Comparison of ENCODE assay signal across 8 cellular contexts in the genomic region with DNA sequence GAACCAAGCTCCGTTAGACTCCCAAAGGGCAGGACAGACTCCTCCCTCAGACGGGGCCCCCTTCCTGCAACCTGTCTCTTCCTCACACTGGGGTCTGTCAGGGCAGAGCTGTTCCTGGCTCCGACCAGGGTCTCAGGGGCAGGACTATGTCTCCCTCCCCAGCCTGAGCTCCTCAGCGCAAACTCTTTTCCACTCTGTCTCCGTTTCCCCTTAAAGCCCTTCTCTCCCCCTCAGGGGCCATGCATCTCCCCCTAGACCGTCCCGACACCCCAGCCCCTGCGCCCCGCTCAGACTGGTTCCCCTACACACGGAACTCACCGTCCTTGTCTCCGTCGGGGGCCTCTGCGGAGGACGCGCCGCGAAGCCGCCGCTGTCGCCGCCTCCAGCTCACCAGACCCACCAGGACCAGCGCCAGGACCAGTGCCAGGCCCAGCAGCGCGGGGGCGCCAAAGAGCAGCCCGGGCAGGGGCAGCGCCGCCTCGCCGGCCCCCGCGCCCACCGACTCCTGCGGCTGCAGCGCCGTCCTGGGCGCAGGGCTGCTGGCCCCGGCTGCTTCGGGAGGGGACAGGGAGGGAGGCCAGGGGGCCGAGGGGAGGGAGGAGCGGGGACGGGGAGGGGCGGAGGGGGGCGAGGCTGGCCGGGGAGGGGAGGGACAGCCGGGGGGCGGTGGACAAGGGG.
A peak's percentile ranks its signal among the peaks of the same experiment; 100 is the strongest.
DNase-seq lines count a peak whose midpoint lies in the region; ATAC-seq and TF ChIP-seq lines count a peak whose summit lies in the region.

No MANE protein-coding gene starts in this region.

- no peaks in the 10 kb centered on the region for H3K36me3 ChIP-seq in SK-N-MC (ENCODE audit: insufficient read depth, low read length)

- DNase-seq in SK-N-MC (ENCODE audit: low read depth, low spot score) (no peak), RKO (ENCODE audit: low spot score) (no peak)
- DNase-seq in stimulated activated CD4-positive, alpha-beta T cell treated with anti-CD3 and anti-CD28 coated beads, Interleukin-1b, Interleukin-23, amount 100 ng/mL, for 1 hour (ENCODE audit: low read depth in 2 of 2), result peak; percentile 54 to 63

- peak overlapping the region; percentile 84 for H3K4me3 ChIP-seq in SK-N-MC
- H3K4me3 ChIP-seq in iPS-11a (ENCODE audit: low read depth, low read length), result peak overlapping the region; percentile 13

- H3K9me3 ChIP-seq in SK-N-MC (ENCODE audit: low read depth, low read length), result no peaks in the 10 kb centered on the region

- H3K4me1 Mint-ChIP-seq in activated naive CD8-positive, alpha-beta T cell (ENCODE audit: low read depth), result peaks cover 23% of the 10 kb centered on the region

- peak; percentile 84 for TF ChIP-seq CTCF in GM12873 (IDR thresholded peaks at IDR 0.05; ENCODE audit: insufficient read depth, low read depth, low read length, missing control alignments)

- H3K4me3 Mint-ChIP-seq in activated naive CD8-positive, alpha-beta T cell, result peak overlapping the region; percentile 78

- no peak overlapping the region for H3K27ac ChIP-seq in SK-N-MC

- no peaks in the 10 kb centered on the region for H3K9me3 Mint-ChIP-seq in activated naive CD8-positive, alpha-beta T cell (ENCODE audit: low read depth)

- H3K9ac ChIP-seq in SK-N-MC (ENCODE audit: insufficient read length), result peak overlapping the region; percentile 75

- no peaks in the 10 kb centered on the region for H3K27me3 Mint-ChIP-seq in activated naive CD8-positive, alpha-beta T cell

- peak overlapping the region; percentile 75 for H3K27ac Mint-ChIP-seq in activated naive CD8-positive, alpha-beta T cell

- H3K36me3 Mint-ChIP-seq in activated naive CD8-positive, alpha-beta T cell, result no peaks in the 10 kb centered on the region

- peak; percentile 36 for ATAC-seq in HG03103 (IDR thresholded peaks at IDR 0.05; ENCODE audit: low read depth, unreplicated experiment)
- ATAC-seq in GM18870 (IDR thresholded peaks at IDR 0.05; ENCODE audit: unreplicated experiment), result no peak

Comparison
In these comparisons a context has a peak if more than half of its experiments do, and no peak if none do; other contexts are left out.
1. DNase-seq: peak in stimulated activated CD4-positive, alpha-beta T cell treated with anti-CD3 and anti-CD28 coated beads, Interleukin-1b, Interleukin-23, amount 100 ng/mL, for 1 hour (2 of 2); none in SK-N-MC (single experiment) and RKO (single experiment).